Comparison of ENCODE assay signal across 8 cellular contexts in genomic region chr17:50919321-50920040, GRCh38. TPM values are rescaled to one million over a fixed set of nuclear protein-coding genes. Genes with fewer than 3 reads are reported as not detected.
DNase-seq lines count a peak whose midpoint lies in the region; ATAC-seq and TF ChIP-seq lines count a peak whose summit lies in the region.

No MANE protein-coding gene starts in this region.

- H3K27me3 ChIP-seq in WERI-Rb-1 (ENCODE audit: insufficient read depth, low read depth, severe bottlenecking) (no peaks in the 10 kb centered on the region), hepatocyte (no peaks in the 10 kb centered on the region), aorta (ENCODE audit: control insufficient read depth in 1 of 2, insufficient read depth in 2 of 2, low read length in 1 of 2) (no peaks in the 10 kb centered on the region)

- H3K27ac ChIP-seq in WERI-Rb-1 = peak overlapping the region; percentile 65
- H3K27ac ChIP-seq in hepatocyte = peak overlapping the region; percentile 85
- peak overlapping the region; percentile 10 to 23 for H3K27ac ChIP-seq in aorta (ENCODE audit: low read depth in 1 of 2, low read length in 2 of 2)

- H3K4me1 ChIP-seq in hepatocyte (ENCODE audit: insufficient read depth) (peaks cover 68% of the 10 kb centered on the region), aorta (ENCODE audit: control insufficient read depth in 1 of 2, insufficient read depth in 2 of 2, low read length in 2 of 2) (no peaks in the 10 kb centered on the region)

- H4K20me1 ChIP-seq in hepatocyte (ENCODE audit: insufficient read depth, poor library complexity, severe bottlenecking) = no peaks in the 10 kb centered on the region

- peak overlapping the region; percentile 64 for H3K4me2 ChIP-seq in hepatocyte

- 20% methylated on average over 18 of the region's 18 CpGs for WGBS in hepatocyte (ENCODE audit: low lambda C conversion rate, missing lambda C conversion rate)
- WGBS in aorta, 2 donors = 9 to 11% methylated on average over 18 of the region's 18 CpGs

- no peaks in the 10 kb centered on the region for H3K79me2 ChIP-seq in hepatocyte

- intact Hi-C loops in aorta (cut with DNase I) = no loop called here

- H3K36me3 ChIP-seq in WERI-Rb-1 = no peaks in the 10 kb centered on the region
- no peaks in the 10 kb centered on the region for H3K36me3 ChIP-seq in hepatocyte (replicated peaks; ENCODE audit: insufficient read depth, low read depth)
- no peaks in the 10 kb centered on the region for H3K36me3 ChIP-seq in aorta (ENCODE audit: control insufficient read depth in 1 of 2, insufficient read depth in 2 of 2, low read length in 1 of 2)

- DNase-seq in NCI-H82 (lab: John Stamatoyannopoulos, UW) = peak; percentile 24
- DNase-seq in NCI-H82 treated with DMSO at 0.1 percent for 48 hours (lab: John Stamatoyannopoulos, UW; ENCODE audit: unreplicated experiment) = no peak
- DNase-seq in NCI-H2029 (lab: John Stamatoyannopoulos, UW) = peak; percentile 78
- peak; percentile 35 for DNase-seq in WERI-Rb-1
- DNase-seq in brain pericyte (ENCODE audit: low read depth, low spot score) = peak; percentile 67
- DNase-seq in hepatocyte (ENCODE audit: low spot score) = peak; percentile 95
- peak; percentile 92 for DNase-seq in retinal pigment epithelial cell (ENCODE audit: low read depth)
- DNase-seq in aorta = peak; percentile 96

- no peaks in the 10 kb centered on the region for H3K9me2 ChIP-seq in hepatocyte (replicated peaks; ENCODE audit: insufficient read depth)

- H3K9me3 ChIP-seq in WERI-Rb-1 (ENCODE audit: severe bottlenecking) = no peaks in the 10 kb centered on the region
- no peaks in the 10 kb centered on the region for H3K9me3 ChIP-seq in hepatocyte (ENCODE audit: low read depth)
- no peaks in the 10 kb centered on the region for H3K9me3 ChIP-seq in aorta (ENCODE audit: control insufficient read depth, low read length)

- peak; percentile 94 for ATAC-seq in aorta (ENCODE audit: low FRiP score)

- no peak for TF ChIP-seq CTCF in WERI-Rb-1 (IDR thresholded peaks at IDR 0.05; ENCODE audit: low read depth, low read length)
- no peak for TF ChIP-seq CTCF in hepatocyte (IDR thresholded peaks at IDR 0.05; ENCODE audit: poor library complexity)
- TF ChIP-seq CTCF in retinal pigment epithelial cell (conservative IDR thresholded peaks at IDR 0.05; ENCODE audit: low read depth, low read length) = no peak

- H3K4me3 ChIP-seq in WERI-Rb-1 (ENCODE audit: low read depth, low read length) (no peak overlapping the region), hepatocyte (no peak overlapping the region), retinal pigment epithelial cell (ENCODE audit: low read length) (no peak overlapping the region), aorta (ENCODE audit: low read length in 2 of 2) (no peak overlapping the region)

- H2AFZ ChIP-seq in hepatocyte = no peak overlapping the region

RNA-seq across cellular contexts. Expression of gene TOB1, which starts 53.3 kb away (rescaled TPM):
- 52.1 and 53.6 TPM in 2 replicates for total RNA-seq in hepatocyte
- 41.1 and 43.2 TPM in 2 replicates for polyA plus RNA-seq in hepatocyte
- total RNA-seq in aorta = 10 to 100 TPM; 42.0 to 55.2 TPM
- 10 to 100 TPM; 24.0 to 39.8 TPM for polyA plus RNA-seq in aorta

Comparison
In these comparisons a context has a peak if more than half of its experiments do, and no peak if none do; other contexts are left out.
1. H3K27ac ChIP-seq: peak in every context shown above with its lines; median percentile 85 in hepatocyte; 65 in WERI-Rb-1; 16 in aorta.